Comparison of ENCODE assay signal across 17 cellular contexts in genomic region chr10:30472414-30473155, GRCh38. TPM values are rescaled to one million over a fixed set of nuclear protein-coding genes. Genes with fewer than 3 reads are reported as not detected.
DNase-seq lines count a peak whose midpoint lies in the region; ATAC-seq and TF ChIP-seq lines count a peak whose summit lies in the region.
"Had no signal": no experiment of that assay in that cellular context is flagged by ENCODE, and none has a peak within 500 bp of the region (broad histone marks: within the 10 kb centered on the region; RNA-seq: fewer than 3 reads in every experiment).

No MANE protein-coding gene starts in this region.

- H2AK5ac ChIP-seq in IMR-90 (ENCODE audit: low read depth, low read length), result no peak overlapping the region

- no peaks in the 10 kb centered on the region for H3K4me1 ChIP-seq in IMR-90 (ENCODE audit: control insufficient read depth, insufficient read depth, low read length)

- no peaks in the 10 kb centered on the region for H3K9me1 ChIP-seq in IMR-90 (ENCODE audit: insufficient read depth, low read length)

- CTCF ChIA-PET in IMR-90 (lab: Yijun Ruan, JAX) (interaction anchor here (0.6 to 0.7 kb wide), 2 partner anchors 9 to 538 kb away, joined by 3 read pairs; no protein-coding TSS in a partner anchor), Calu3 (lab: Charles Lee) (no interaction called here)

- no peak for TF ChIP-seq RAD21 in IMR-90 (IDR thresholded peaks at IDR 0.05; ENCODE audit: low read length)

- H3K9me3 ChIP-seq in IMR-90 (ENCODE audit: control insufficient read depth, insufficient read depth, low read length), result no peaks in the 10 kb centered on the region

- no peak for TF ChIP-seq POLR2A in IMR-90 (IDR thresholded peaks at IDR 0.05; ENCODE audit: low read depth, low read length)

- no peak overlapping the region for H2BK15ac ChIP-seq in IMR-90 (ENCODE audit: low read depth, low read length)

- no peaks in the 10 kb centered on the region for H3K36me3 ChIP-seq in IMR-90 (ENCODE audit: control insufficient read depth, insufficient read depth, low read length)
- H3K36me3 ChIP-seq: BLaER1 treated with 17β-estradiol and CSF1 and Interleukin-3, amounts not matched to agents 10 nM and 100 nM had no signal

- intact Hi-C loops in IMR-90 (cut with micrococcal nuclease) (no loop called here), Calu3 (cut with micrococcal nuclease; ENCODE audit: unreplicated experiment) (no loop called here)

- H3K9me3 Mint-ChIP-seq in naive B cell, result peaks cover 0 to 3% (median 0%) of the 10 kb centered on the region in 7 donors
- no peaks in the 10 kb centered on the region for H3K9me3 Mint-ChIP-seq in stimulated activated memory B cell treated with anti-CD40 and anti-IgM and Interleukin-4, amounts not matched to agents 10 μg/mL and 1 μg/mL and 100 μg/mL, for 72 hours
- no peaks in the 10 kb centered on the region for H3K9me3 Mint-ChIP-seq in Calu3 (ENCODE audit: low read depth, unreplicated experiment)

- H3K27me3 Mint-ChIP-seq in naive B cell, result no peaks in the 10 kb centered on the region
- H3K27me3 Mint-ChIP-seq in stimulated activated memory B cell treated with anti-CD40 and anti-IgM and Interleukin-4, amounts not matched to agents 10 μg/mL and 1 μg/mL and 100 μg/mL, for 72 hours, result no peaks in the 10 kb centered on the region
- H3K27me3 Mint-ChIP-seq in Calu3 (ENCODE audit: unreplicated experiment), result no peaks in the 10 kb centered on the region
- H3K27me3 Mint-ChIP-seq: CD4-positive, CD25-positive, alpha-beta regulatory T cell had no signal

- no peak overlapping the region for H3K4me3 ChIP-seq in IMR-90 (ENCODE audit: insufficient read depth, low read depth, low read length)
- H3K4me3 ChIP-seq: BLaER1 treated with 17β-estradiol and CSF1 and Interleukin-3, amounts not matched to agents 10 nM and 100 nM; GM12878; GM23248 had no signal

- no peaks in the 10 kb centered on the region for H4K20me1 ChIP-seq in IMR-90 (ENCODE audit: insufficient read depth, low read length)
- H4K20me1 ChIP-seq: BLaER1 treated with 17β-estradiol and CSF1 and Interleukin-3, amounts not matched to agents 10 nM and 100 nM had no signal

- POLR2A ChIA-PET in IMR-90 (lab: Charles Lee; ENCODE audit: unreplicated experiment), result interaction anchor here (0.6 kb wide), 1 partner anchor 173 kb away, joined by 4 read pairs; no protein-coding TSS in a partner anchor

- peaks cover 16% of the 10 kb centered on the region for H3K27me3 ChIP-seq in IMR-90 (ENCODE audit: control insufficient read depth, insufficient read depth, low read length)
- H3K27me3 ChIP-seq: BLaER1 treated with 17β-estradiol and CSF1 and Interleukin-3, amounts not matched to agents 10 nM and 100 nM had no signal

- H3K4me2 ChIP-seq in IMR-90 (ENCODE audit: low read depth, low read length), result no peak overlapping the region

- no peak overlapping the region for H2AFZ ChIP-seq in IMR-90 (replicated peaks; ENCODE audit: low read length, poor library complexity)
- H2AFZ ChIP-seq: GM23248 had no signal

- no peak overlapping the region for H3K56ac ChIP-seq in IMR-90 (ENCODE audit: extremely low read depth, insufficient read depth, low read length)

- no peak overlapping the region for H4K91ac ChIP-seq in IMR-90 (ENCODE audit: insufficient read depth, low read depth, low read length)

- no peak overlapping the region for H2BK120ac ChIP-seq in IMR-90 (ENCODE audit: low read depth, low read length)

- H3K27ac ChIP-seq in IMR-90 (ENCODE audit: insufficient read depth, low read length), result no peak overlapping the region
- H3K27ac ChIP-seq: 22Rv1; BLaER1 treated with 17β-estradiol and CSF1 and Interleukin-3, amounts not matched to agents 10 nM and 100 nM; GM23248 had no signal

- TF ChIP-seq CTCF in IMR-90 (conservative IDR thresholded peaks at IDR 0.05; ENCODE audit: low read depth, low read length) (no peak), Calu3 (IDR thresholded peaks at IDR 0.05; ENCODE audit: unreplicated experiment) (no peak)

- H4K8ac ChIP-seq in IMR-90 (ENCODE audit: low read depth in 2 of 2, low read length in 2 of 2), result no peak overlapping the region

- H2BK20ac ChIP-seq in IMR-90 (ENCODE audit: low read depth, low read length), result no peak overlapping the region

- H3K14ac ChIP-seq in IMR-90 (replicated peaks; ENCODE audit: low read depth, low read length), result no peak overlapping the region

- H2BK5ac ChIP-seq in IMR-90 (ENCODE audit: low read depth, low read length, poor library complexity, severe bottlenecking), result no peak overlapping the region

- peak; percentile 3 for DNase-seq in activated CD8-positive, alpha-beta memory T cell treated with anti-CD3 and anti-CD28 coated beads, Interleukin-2, amount 50 U/mL, for 48 hours
- DNase-seq in activated CD8-positive, alpha-beta memory T cell treated with anti-CD3 and anti-CD28 coated beads for 24 hours, result no peak
- DNase-seq in IMR-90 (no peak), naive B cell (no peak), Calu3 (no peak), NCI-H2196 (lab: John Stamatoyannopoulos, UW; ENCODE audit: unreplicated experiment) (no peak), cerebellar cortex (ENCODE audit: low spot score) (no peak)
- DNase-seq: AML-193; CD4-positive, CD25-positive, alpha-beta regulatory T cell; DMS 273 treated with DMSO at 0.1 percent for 48 hours; DMS79; GM23248 had no signal

- peak overlapping the region in 1 of 8 donors; percentile 40 for H3K4me3 Mint-ChIP-seq in naive B cell
- no peak overlapping the region for H3K4me3 Mint-ChIP-seq in stimulated activated memory B cell treated with anti-CD40 and anti-IgM and Interleukin-4, amounts not matched to agents 10 μg/mL and 1 μg/mL and 100 μg/mL, for 72 hours
- no peak overlapping the region for H3K4me3 Mint-ChIP-seq in Calu3 (ENCODE audit: low read depth, unreplicated experiment)
- H3K4me3 Mint-ChIP-seq: CD4-positive, CD25-positive, alpha-beta regulatory T cell had no signal

- peaks cover 43 to 57% (median 56%) of the 10 kb centered on the region in 3 donors for H3K4me1 Mint-ChIP-seq in naive B cell
- peaks cover 46% of the 10 kb centered on the region for H3K4me1 Mint-ChIP-seq in stimulated activated memory B cell treated with anti-CD40 and anti-IgM and Interleukin-4, amounts not matched to agents 10 μg/mL and 1 μg/mL and 100 μg/mL, for 72 hours
- H3K4me1 Mint-ChIP-seq in Calu3 (ENCODE audit: low read depth, unreplicated experiment), result no peaks in the 10 kb centered on the region

- H3K23ac ChIP-seq in IMR-90 (ENCODE audit: low read depth, low read length), result no peak overlapping the region

- no peak overlapping the region for H3K18ac ChIP-seq in IMR-90 (ENCODE audit: low read depth, low read length)

- H2AK9ac ChIP-seq in IMR-90 (replicated peaks; ENCODE audit: low read depth, low read length, poor library complexity), result no peak overlapping the region

- in situ Hi-C loops in IMR-90 (cut with MboI; ENCODE audit: low sequenced_read_pairs), result no loop called here

- ATAC-seq in IMR-90 (ENCODE audit: low read depth) (peak; percentile 14; the same call in 1 of the 2 replicates), naive B cell (ENCODE audit: low read depth in 2 of 2) (no peak)
- no peak for ATAC-seq in stimulated activated memory B cell treated with anti-CD40 and anti-IgM and Interleukin-4, amounts not matched to agents 10 μg/mL and 1 μg/mL and 100 μg/mL, for 72 hours
- ATAC-seq: GM12878, HCT116 had no signal

- H3K27ac Mint-ChIP-seq in naive B cell (peak overlapping the region in 4 of 6 donors; percentile 42 to 67 (median 53)), Calu3 (ENCODE audit: unreplicated experiment) (no peak overlapping the region)
- peak overlapping the region; percentile 56 for H3K27ac Mint-ChIP-seq in stimulated activated memory B cell treated with anti-CD40 and anti-IgM and Interleukin-4, amounts not matched to agents 10 μg/mL and 1 μg/mL and 100 μg/mL, for 72 hours
- H3K27ac Mint-ChIP-seq: CD4-positive, CD25-positive, alpha-beta regulatory T cell had no signal

- no peaks in the 10 kb centered on the region for H3K36me3 Mint-ChIP-seq in naive B cell
- H3K36me3 Mint-ChIP-seq in stimulated activated memory B cell treated with anti-CD40 and anti-IgM and Interleukin-4, amounts not matched to agents 10 μg/mL and 1 μg/mL and 100 μg/mL, for 72 hours, result no peaks in the 10 kb centered on the region
- H3K36me3 Mint-ChIP-seq in Calu3 (ENCODE audit: insufficient read depth, unreplicated experiment), result no peaks in the 10 kb centered on the region
- H3K36me3 Mint-ChIP-seq: CD4-positive, CD25-positive, alpha-beta regulatory T cell had no signal

- H3K79me1 ChIP-seq in IMR-90 (ENCODE audit: low read depth in 1 of 2, low read length in 2 of 2), result no peaks in the 10 kb centered on the region

- no TSS peak for BruUV-seq in IMR-90 (replicated peaks; lab: Mats Ljungman, UMichigan)
- no TSS peak for BruUV-seq in Calu3 (replicated peaks; lab: Mats Ljungman, UMichigan)

- dilution Hi-C loops in IMR-90 (cut with HindIII; ENCODE audit: low sequenced_read_pairs, unreplicated experiment), result no loop called here

- H3K9ac ChIP-seq in IMR-90 (ENCODE audit: low read depth, low read length), result no peak overlapping the region
- H3K9ac ChIP-seq: BLaER1 treated with 17β-estradiol and CSF1 and Interleukin-3, amounts not matched to agents 10 nM and 100 nM; GM23248 had no signal

- no peak overlapping the region for H4K5ac ChIP-seq in IMR-90 (ENCODE audit: low read depth, low read length)

- no peak overlapping the region for H3K4ac ChIP-seq in IMR-90 (ENCODE audit: low read depth, low read length)

- no CpG with 5 or more reads among the region's 4 CpGs for WGBS in IMR-90 (ENCODE audit: extremely low coverage in 2 of 2, insufficient read length in 1 of 2), 2 experiments

TF ChIP-seq in IMR-90, 13 proteins besides CTCF, POLR2A, EP300 and RAD21:
- no peak for TF ChIP-seq CHD1 (IDR thresholded peaks at IDR 0.05; ENCODE audit: low read depth, low read length)
- no peak for TF ChIP-seq MXI1 (IDR thresholded peaks at IDR 0.05; ENCODE audit: borderline replicate concordance, low read depth, low read length)

RNA-seq across cellular contexts. Expression of gene MAP3K8, which starts 38.6 kb away (rescaled TPM):
- 1.8 and 3.9 TPM in 2 replicates for total RNA-seq in IMR-90 (2012; rRNA removed)
- 2.6 and 2.8 TPM in 2 replicates for polyA plus RNA-seq in IMR-90 (2012; rRNA removed)
- polyA plus RNA-seq in IMR-90 (2012; cell fraction: cytosol; rRNA removed), result 0.93 and 1.6 TPM in 2 replicates
- 2.8 and 29.4 TPM in 2 replicates for polyA plus RNA-seq in IMR-90 (2012; cell fraction: nucleus; rRNA removed; ENCODE audit: low replicate concordance)
- polyA plus RNA-seq in naive B cell (ENCODE audit: low read depth in 6 of 6), result 100 to 1,000 TPM in 2 of 6 donors, 10 to 100 TPM in 4; 75.2 to 122 (median 90.8) TPM
- 13.2 and 20.6 TPM in 2 replicates for total RNA-seq in Calu3 (2022)
